Comparison of ENCODE assay signal across 19 cellular contexts in the genomic region with DNA sequence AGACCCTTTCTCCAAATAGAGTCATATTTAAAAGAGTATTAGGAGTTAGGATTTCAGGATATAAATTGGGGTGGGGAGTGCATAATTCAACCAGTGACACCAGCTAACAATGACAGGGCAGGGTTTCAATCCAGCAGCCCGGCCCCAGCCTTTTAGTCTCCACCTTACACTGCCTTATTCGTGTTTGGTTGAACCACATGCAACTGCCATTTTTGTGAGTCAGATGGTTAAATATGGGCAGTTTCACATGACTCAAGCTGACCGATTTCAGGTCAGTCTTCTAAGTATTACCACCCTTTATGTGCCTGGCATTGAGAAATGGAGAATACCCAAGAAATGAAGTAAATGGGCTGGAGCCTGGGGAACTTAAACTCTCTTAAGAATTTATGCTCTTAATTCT.
DNase-seq lines count a peak whose midpoint lies in the region; ATAC-seq and TF ChIP-seq lines count a peak whose summit lies in the region.
"Had no signal": no experiment of that assay in that cellular context is flagged by ENCODE, and none has a peak within 500 bp of the region (broad histone marks: within the 10 kb centered on the region; RNA-seq: fewer than 3 reads in every experiment).

No MANE protein-coding gene starts in this region.

- no peak for TF ChIP-seq POLR2A in spleen (IDR thresholded peaks at IDR 0.05)

- POLR2A ChIA-PET in PC-3 (lab: Charles Lee; ENCODE audit: unreplicated experiment), result no interaction called here

- peak; percentile 29 for DNase-seq in HK-2 (ENCODE audit: unreplicated experiment)
- DNase-seq in PC-3, result peak; percentile 9
- DNase-seq in fibroblast of lung (ENCODE audit: low read depth in 2 of 2), result peak; percentile 39 to 43
- DNase-seq in renal cortical epithelial cell (ENCODE audit: low read depth), result peak; percentile 54
- no peak for DNase-seq in spleen
- DNase-seq in NCI-H2171 treated with DMSO at 0.1 percent for 48 hours (lab: John Stamatoyannopoulos, UW), result no peak
- no peak for DNase-seq in cortex of kidney (lab: John Stamatoyannopoulos, UW)
- DNase-seq: activated CD4-positive, alpha-beta T cell treated with anti-CD3 and anti-CD28 coated beads, Interleukin-2, amount 50 U/mL, for 4 hours; activated CD8-positive, alpha-beta memory T cell treated with anti-CD3 and anti-CD28 coated beads, Interleukin-2, amount 50 U/mL, for 48 hours; activated effector memory CD4-positive, alpha-beta T cell treated with Interleukin-2 at 50 U/mL for 16 hours; activated naive CD8-positive, alpha-beta T cell treated with anti-CD3 and anti-CD28 coated beads for 36 hours; CD8-positive, alpha-beta memory T cell; GDM1; NCI-H1694; NCI-H526 treated with DMSO at 0.1 percent for 48 hours; posterior cingulate gyrus had no signal

- H3K9ac ChIP-seq in PC-3 (ENCODE audit: low read length) (no peak overlapping the region), fibroblast of lung (ENCODE audit: insufficient read depth, low read length) (no peak overlapping the region)
- H3K9ac ChIP-seq: KMS-11 had no signal

- H3K27me3 ChIP-seq in PC-3 (ENCODE audit: low read length) (no peaks in the 10 kb centered on the region), fibroblast of lung (ENCODE audit: control insufficient read depth, insufficient read depth, low read length) (no peaks in the 10 kb centered on the region), spleen (replicated peaks in 1 of 7) (no peaks in the 10 kb centered on the region)
- H3K27me3 ChIP-seq: gastroesophageal sphincter had no signal

- H2AFZ ChIP-seq in PC-3 (ENCODE audit: low read length) (no peak overlapping the region), fibroblast of lung (ENCODE audit: low read length) (no peak overlapping the region)

- H3K27ac ChIP-seq in PC-3 (ENCODE audit: low read length), result no peak overlapping the region
- peak overlapping the region; percentile 14 for H3K27ac ChIP-seq in fibroblast of lung (ENCODE audit: insufficient read depth, low read length)
- no peak overlapping the region for H3K27ac ChIP-seq in spleen
- H3K27ac ChIP-seq: gastroesophageal sphincter, KMS-11 had no signal

- no peaks in the 10 kb centered on the region for H3K79me2 ChIP-seq in PC-3 (ENCODE audit: low read length)
- H3K79me2 ChIP-seq in fibroblast of lung (ENCODE audit: control insufficient read depth, insufficient read depth, low read length), result no peaks in the 10 kb centered on the region

- H3K4me2 ChIP-seq in PC-3 (ENCODE audit: low read length), result no peak overlapping the region
- H3K4me2 ChIP-seq in fibroblast of lung (ENCODE audit: extremely low read depth, insufficient read depth, low read length), result no peak overlapping the region
- H3K4me2 ChIP-seq: KMS-11 had no signal

- H3K36me3 ChIP-seq in PC-3 (ENCODE audit: low read depth, low read length) (no peaks in the 10 kb centered on the region), fibroblast of lung (ENCODE audit: control insufficient read depth, insufficient read depth, low read length) (no peaks in the 10 kb centered on the region), spleen (peaks cover 0 to 22% (median 2%) of the 10 kb centered on the region in 6 donors)

- H3K9me3 ChIP-seq in PC-3 (ENCODE audit: low read length), result no peaks in the 10 kb centered on the region
- no peaks in the 10 kb centered on the region for H3K9me3 ChIP-seq in fibroblast of lung (ENCODE audit: control insufficient read depth, insufficient read depth, low read depth, low read length)
- H3K9me3 ChIP-seq in spleen, result no peaks in the 10 kb centered on the region
- H3K9me3 ChIP-seq: gastroesophageal sphincter had no signal

- peaks cover 6% of the 10 kb centered on the region; the same call in 1 of the 2 replicates for H3K4me1 ChIP-seq in PC-3 (ENCODE audit: insufficient read depth, low read length)
- H3K4me1 ChIP-seq in fibroblast of lung (ENCODE audit: control insufficient read depth, extremely low read depth, insufficient read depth, low read length), result no peaks in the 10 kb centered on the region
- peaks cover 0 to 10% (median 0%) of the 10 kb centered on the region in 6 donors for H3K4me1 ChIP-seq in spleen
- H3K4me1 ChIP-seq: gastroesophageal sphincter had no signal

- no peak overlapping the region for H3K4me3 ChIP-seq in PC-3 (ENCODE audit: low read length)
- H3K4me3 ChIP-seq in fibroblast of lung (replicated peaks in 1 of 4; ENCODE audit: control extremely low read depth in 1 of 4, insufficient read depth in 1 of 4, low read depth in 3 of 4, low read length in 4 of 4), result no peak overlapping the region
- H3K4me3 ChIP-seq in spleen, result no peak overlapping the region
- H3K4me3 ChIP-seq: gastroesophageal sphincter had no signal

- 79 to 90% (median 89%) methylated on average over 3 of the region's 3 CpGs for WGBS in spleen, 5 donors

- intact Hi-C loops in PC-3 (cut with micrococcal nuclease) (no loop called here), spleen (cut with DNase I; ENCODE audit: low total_unique reads) (no loop called here)

- H3F3A ChIP-seq in PC-3 (ENCODE audit: low read length, unreplicated experiment), result no peaks in the 10 kb centered on the region

- no peak for ATAC-seq in PC-3
- no peak for ATAC-seq in HG02642 (IDR thresholded peaks at IDR 0.05; ENCODE audit: poor library complexity, unreplicated experiment)
- ATAC-seq: gastroesophageal sphincter had no signal

- no peaks in the 10 kb centered on the region for H3K9me2 ChIP-seq in PC-3 (replicated peaks; ENCODE audit: low read length)

- CTCF ChIA-PET in PC-3 (lab: Charles Lee), result no interaction called here

- TF ChIP-seq CTCF in PC-3 (conservative IDR thresholded peaks at IDR 0.05; ENCODE audit: low read depth, low read length) (no peak), fibroblast of lung (conservative IDR thresholded peaks at IDR 0.05 in 1 of 2, IDR thresholded peaks at IDR 0.05 in 1 of 2; ENCODE audit: low read depth in 1 of 2, low read length in 2 of 2) (no peak), spleen (IDR thresholded peaks at IDR 0.05 in 8 of 11, conservative IDR thresholded peaks at IDR 0.05 in 3 of 11) (no peak)

- no TSS peak for BruUV-seq in PC-3 (replicated peaks; lab: Mats Ljungman, UMichigan)

- no peaks in the 10 kb centered on the region for H4K20me1 ChIP-seq in PC-3 (ENCODE audit: low read length)
- H4K20me1 ChIP-seq in fibroblast of lung (ENCODE audit: control insufficient read depth, extremely low read depth, insufficient read depth, low read length), result no peaks in the 10 kb centered on the region

Comparison
In these comparisons a context has a peak if more than half of its experiments do, and no peak if none do; other contexts are left out.
1. DNase-seq: peak in HK-2 (single experiment), PC-3 (single experiment), fibroblast of lung (2 of 2) and renal cortical epithelial cell (single experiment); none in spleen (single experiment), NCI-H2171 treated with DMSO at 0.1 percent for 48 hours (single experiment) and cortex of kidney (single experiment).